Comparison of ENCODE assay signal across 21 cellular contexts in the genomic region with DNA sequence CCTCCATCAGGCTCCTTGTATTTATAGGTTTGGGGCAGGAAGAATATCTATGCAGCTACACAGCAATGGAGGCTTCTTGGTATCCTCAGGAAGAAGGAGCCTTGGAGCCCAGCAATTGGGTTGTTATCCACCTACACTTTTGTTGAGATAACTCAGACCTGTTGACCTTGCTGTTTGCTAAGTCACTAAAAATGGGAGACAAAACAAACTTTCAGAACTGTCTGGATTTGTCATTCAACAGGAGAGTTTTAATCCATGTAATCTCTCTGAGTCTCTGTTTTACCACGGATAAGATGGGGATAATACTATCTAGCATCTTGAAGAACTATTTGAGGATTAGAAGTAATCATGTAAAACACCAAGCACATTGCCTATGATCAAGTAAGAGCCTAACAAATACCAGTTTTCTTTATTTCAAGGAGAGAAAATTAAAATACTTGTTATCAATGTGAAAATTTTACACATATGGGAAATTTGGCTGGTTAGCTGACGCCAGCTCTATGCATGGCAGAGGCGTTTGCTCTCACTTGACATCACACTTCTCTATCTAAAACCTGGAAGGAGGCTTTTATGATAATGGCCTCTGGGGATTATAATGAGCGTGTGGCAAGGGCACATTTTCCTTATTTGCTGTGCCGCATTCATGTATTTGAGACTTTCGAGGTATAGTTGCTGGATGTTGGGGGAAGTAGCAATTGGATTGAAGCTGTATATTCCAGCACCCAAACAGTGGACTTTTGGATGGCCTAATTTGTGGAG.
DNase-seq lines count a peak whose midpoint lies in the region; TF ChIP-seq lines count a peak whose summit lies in the region.
"Had no signal": no experiment of that assay in that cellular context is flagged by ENCODE, and none has a peak within 500 bp of the region (broad histone marks: within the 10 kb centered on the region; RNA-seq: fewer than 3 reads in every experiment).

No MANE protein-coding gene starts in this region.

- no peak overlapping the region for H2BK5ac ChIP-seq in mesenchymal stem cell (ENCODE audit: low read depth, low read length, poor library complexity, severe bottlenecking)

- no peak overlapping the region for H3K4me2 ChIP-seq in mesenchymal stem cell (ENCODE audit: low read length, poor library complexity, severe bottlenecking)
- no peak overlapping the region for H3K4me2 ChIP-seq in mammary epithelial cell (ENCODE audit: insufficient read depth, low read depth, low read length)
- H3K4me2 ChIP-seq: SK-N-SH had no signal

- dilution Hi-C loops in mammary epithelial cell (cut with HindIII; ENCODE audit: low sequenced_read_pairs) = no loop called here

- BruUV-seq in A673 (replicated peaks; lab: Mats Ljungman, UMichigan) = no TSS peak
- no TSS peak for BruUV-seq in mammary epithelial cell (replicated peaks; lab: Mats Ljungman, UMichigan)

- peak overlapping the region; percentile 64 for H2AK5ac ChIP-seq in mesenchymal stem cell (ENCODE audit: low read length, severe bottlenecking)

- H3K36me3 ChIP-seq in A673 (ENCODE audit: insufficient read depth, low read length, poor library complexity, severe bottlenecking) (no peaks in the 10 kb centered on the region), HUES48 (ENCODE audit: control insufficient read depth, insufficient read depth, low read length) (no peaks in the 10 kb centered on the region), WERI-Rb-1 (no peaks in the 10 kb centered on the region), mesenchymal stem cell (ENCODE audit: control insufficient read depth in 1 of 2, insufficient read depth in 2 of 2, low read depth in 1 of 2, low read length in 2 of 2) (no peaks in the 10 kb centered on the region), mammary epithelial cell (ENCODE audit: insufficient read depth, low read length) (no peaks in the 10 kb centered on the region)
- H3K36me3 ChIP-seq: HAP-1 had no signal

- H2BK12ac ChIP-seq in mesenchymal stem cell (ENCODE audit: low read length in 2 of 2) = no peak overlapping the region

- no peaks in the 10 kb centered on the region for H3K9me3 ChIP-seq in A673 (ENCODE audit: low read depth, low read length, poor library complexity, severe bottlenecking)
- H3K9me3 ChIP-seq in HUES48 (ENCODE audit: control insufficient read depth, insufficient read depth, low read length) = no peaks in the 10 kb centered on the region
- H3K9me3 ChIP-seq in WERI-Rb-1 (ENCODE audit: severe bottlenecking) = no peaks in the 10 kb centered on the region
- H3K9me3 ChIP-seq in mesenchymal stem cell (ENCODE audit: control insufficient read depth, low read length) = no peaks in the 10 kb centered on the region
- no peaks in the 10 kb centered on the region for H3K9me3 ChIP-seq in mammary epithelial cell (replicated peaks; ENCODE audit: insufficient read depth, low read length)
- H3K9me3 ChIP-seq: HAP-1, SK-N-SH had no signal

- no peaks in the 10 kb centered on the region for H4K20me1 ChIP-seq in mammary epithelial cell (ENCODE audit: insufficient read depth, low read length)

- H3K27me3 ChIP-seq in A673 (replicated peaks; ENCODE audit: insufficient read depth, low read depth, low read length, poor library complexity) (no peaks in the 10 kb centered on the region), HUES48 (ENCODE audit: control insufficient read depth, insufficient read depth, low read length) (no peaks in the 10 kb centered on the region), WERI-Rb-1 (ENCODE audit: insufficient read depth, low read depth, severe bottlenecking) (no peaks in the 10 kb centered on the region), mesenchymal stem cell (ENCODE audit: control insufficient read depth in 1 of 2, insufficient read depth in 1 of 2, low read length in 2 of 2) (peaks cover 0 to 4% of the 10 kb centered on the region in 2 experiments), mammary epithelial cell (ENCODE audit: insufficient read depth, low read length) (no peaks in the 10 kb centered on the region)

- no peak for TF ChIP-seq CTCF in A673 (conservative IDR thresholded peaks at IDR 0.05; ENCODE audit: low read depth, low read length)
- TF ChIP-seq CTCF in WERI-Rb-1 (IDR thresholded peaks at IDR 0.05; ENCODE audit: low read depth, low read length) = no peak
- no peak for TF ChIP-seq CTCF in mammary epithelial cell (conservative IDR thresholded peaks at IDR 0.05 in 1 of 2, IDR thresholded peaks at IDR 0.05 in 1 of 2; ENCODE audit: extremely low read depth in 1 of 2, insufficient read depth in 1 of 2, low read depth in 1 of 2, low read length in 2 of 2)

- no peak overlapping the region for H3K23ac ChIP-seq in mesenchymal stem cell (ENCODE audit: low read length in 2 of 2)

- H3K14ac ChIP-seq in mesenchymal stem cell (ENCODE audit: low read length in 2 of 2) = no peak overlapping the region

- H3K9ac ChIP-seq in HUES48 (ENCODE audit: low read depth, low read length) (no peak overlapping the region), mesenchymal stem cell (ENCODE audit: low read length) (no peak overlapping the region), mammary epithelial cell (ENCODE audit: insufficient read depth, low read length) (no peak overlapping the region)
- H3K9ac ChIP-seq: SK-N-SH had no signal

- no peak overlapping the region for H4K91ac ChIP-seq in mesenchymal stem cell (ENCODE audit: low read length)

- H2BK15ac ChIP-seq in mesenchymal stem cell (ENCODE audit: low read depth, poor library complexity, severe bottlenecking) = no peak overlapping the region

- peak overlapping the region; percentile 85 for H3K27ac ChIP-seq in A673 (ENCODE audit: low read depth, low read length, poor library complexity, severe bottlenecking)
- peak overlapping the region; percentile 31 for H3K27ac ChIP-seq in HUES48 (ENCODE audit: low read depth, low read length)
- peak overlapping the region; percentile 93 for H3K27ac ChIP-seq in WERI-Rb-1
- no peak overlapping the region for H3K27ac ChIP-seq in mesenchymal stem cell (ENCODE audit: low read length, poor library complexity, severe bottlenecking)
- H3K27ac ChIP-seq in mammary epithelial cell (ENCODE audit: insufficient read depth, low read depth, low read length) = no peak overlapping the region
- H3K27ac ChIP-seq: HL-60 had no signal

- in situ Hi-C loops in mammary epithelial cell (cut with MboI; ENCODE audit: low sequenced_read_pairs in 2 of 2) = no loop called here

- H3K4me1 ChIP-seq in A673 (ENCODE audit: insufficient read depth, low read length, poor library complexity, severe bottlenecking) (peaks cover 72% of the 10 kb centered on the region), HUES48 (ENCODE audit: control insufficient read depth, insufficient read depth, low read length) (peaks cover 7% of the 10 kb centered on the region; the same call in 1 of the 2 replicates), mesenchymal stem cell (ENCODE audit: control insufficient read depth, insufficient read depth, low read depth, low read length) (peaks cover 3% of the 10 kb centered on the region), mammary epithelial cell (ENCODE audit: insufficient read depth, low read length) (peaks cover 32% of the 10 kb centered on the region)
- H3K4me1 ChIP-seq: HAP-1 had no signal

- intact Hi-C loops in A673 (cut with micrococcal nuclease; ENCODE audit: unreplicated experiment) = loop anchor here (2.0 to 5.0 kb wide), 5 partner anchors 57 to 263 kb away; no protein-coding TSS in a partner anchor
- intact Hi-C loops in mammary epithelial cell (cut with micrococcal nuclease) = no loop called here

- no peaks in the 10 kb centered on the region for H3K79me2 ChIP-seq in mammary epithelial cell (ENCODE audit: insufficient read depth, low read length)

- WGBS in mesenchymal stem cell = 100% methylated on average over 3 of the region's 6 CpGs
- 95% methylated on average over 6 of the region's 6 CpGs for WGBS in mammary epithelial cell (ENCODE audit: low coverage, missing lambda C conversion rate)

- H3K4ac ChIP-seq in mesenchymal stem cell (ENCODE audit: low read depth in 1 of 2, low read length in 2 of 2) = peak overlapping the region in 1 of 2 experiments; percentile 50

- no peaks in the 10 kb centered on the region for H3K79me1 ChIP-seq in mesenchymal stem cell (replicated peaks; ENCODE audit: low read length, poor library complexity, severe bottlenecking)

- POLR2A ChIA-PET in A673 (lab: Charles Lee; ENCODE audit: low non-redundant PET) = no interaction called here

- no peak overlapping the region for H3K18ac ChIP-seq in mesenchymal stem cell (ENCODE audit: low read depth in 1 of 2, low read length in 2 of 2)

- DNase-seq in A673 (ENCODE audit: low spot score) (no peak), WERI-Rb-1 (peak; percentile 56), mesenchymal stem cell (no peak), erythroblast (lab: John Stamatoyannopoulos, UW) (no peak), RKO (ENCODE audit: low spot score) (no peak), mammary epithelial cell (no peak), SHP77 treated with DMSO at 0.1 percent for 48 hours (lab: John Stamatoyannopoulos, UW) (no peak)
- DNase-seq: C1 segment of cervical spinal cord; CD8-positive, alpha-beta memory T cell; DND-41; NCI-H1092 treated with DMSO at 0.1 percent for 48 hours; NCI-H146; NCI-H2081 treated with DMSO at 0.1 percent for 48 hours; NCI-H2227 treated with DMSO at 0.1 percent for 48 hours; NCI-H526 treated with DMSO at 0.1 percent for 48 hours; NK-92 treated with Interleukin-12 subunit alpha and Interleukin-12 subunit beta, amount 100 ng/mL, for 24 hours; Right ventricle myocardium superior; SK-N-SH had no signal

- H2BK120ac ChIP-seq in mesenchymal stem cell (ENCODE audit: low read depth, low read length) = no peak overlapping the region

- H4K8ac ChIP-seq in mesenchymal stem cell (ENCODE audit: low read length) = no peak overlapping the region

- no peak overlapping the region for H2AFZ ChIP-seq in mesenchymal stem cell (ENCODE audit: low read depth, low read length)
- no peak overlapping the region for H2AFZ ChIP-seq in mammary epithelial cell (ENCODE audit: low read depth, low read length)

- H3K4me3 ChIP-seq in A673 (ENCODE audit: low read depth, low read length, poor library complexity, severe bottlenecking) (no peak overlapping the region), HUES48 (ENCODE audit: low read depth, low read length) (no peak overlapping the region), WERI-Rb-1 (ENCODE audit: low read depth, low read length) (no peak overlapping the region), mesenchymal stem cell (ENCODE audit: insufficient read depth in 1 of 2, low read depth in 1 of 2, low read length in 2 of 2) (no peak overlapping the region), mammary epithelial cell (replicated peaks in 1 of 3; ENCODE audit: insufficient read depth in 1 of 3, low read depth in 2 of 3, low read length in 3 of 3) (no peak overlapping the region)
- H3K4me3 ChIP-seq: HAP-1 had no signal

- CTCF ChIA-PET in A673 (lab: Charles Lee) = no interaction called here
- CTCF ChIA-PET in mammary epithelial cell (lab: Charles Lee; ENCODE audit: low non-redundant PET) = no interaction called here

- TF ChIP-seq POLR2A in erythroblast (IDR thresholded peaks at IDR 0.05; ENCODE audit: low read length) = no peak

Comparison
In these comparisons a context has a peak if more than half of its experiments do, and no peak if none do; other contexts are left out.
1. H3K27ac ChIP-seq: peak in A673 (single experiment), HUES48 (single experiment) and WERI-Rb-1 (single experiment); none in mesenchymal stem cell (single experiment) and mammary epithelial cell (single experiment).